Comparison of ENCODE assay signal across 8 cellular contexts in the genomic region with DNA sequence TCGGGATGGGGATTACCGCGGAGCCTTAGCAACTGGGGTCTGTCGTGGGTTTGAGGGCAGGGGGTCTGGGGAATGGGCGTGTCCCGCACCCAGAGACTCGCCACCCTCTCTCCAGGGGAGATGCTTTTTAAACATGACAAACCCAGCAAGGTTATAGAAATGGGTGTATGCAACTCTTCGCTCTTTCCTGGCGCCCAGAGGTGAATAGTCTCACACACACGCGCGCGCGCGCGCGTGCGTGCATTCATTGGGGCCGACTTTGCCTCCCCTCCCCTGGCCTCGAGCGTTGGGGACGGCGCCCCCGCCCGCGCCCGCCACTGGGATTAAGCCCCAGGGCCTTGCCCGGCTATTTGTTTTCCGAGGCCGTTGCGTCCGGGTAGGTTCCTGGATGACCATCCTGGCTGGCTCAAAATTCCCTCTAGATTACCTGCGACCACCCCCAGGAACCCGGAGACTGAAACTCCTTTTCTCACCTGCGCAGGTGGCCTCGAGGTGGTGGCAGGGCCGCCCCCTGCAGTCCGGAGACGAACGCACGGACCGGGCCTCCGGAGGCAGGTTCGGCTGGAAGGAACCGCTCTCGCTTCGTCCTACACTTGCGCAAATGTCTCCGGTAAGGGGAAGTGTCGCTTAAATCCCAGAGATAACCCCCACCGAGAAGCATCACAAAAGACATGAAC. TPM values are rescaled to one million over a fixed set of nuclear protein-coding genes. Genes with fewer than 3 reads are reported as not detected.
DNase-seq lines count a peak whose midpoint lies in the region; ATAC-seq and TF ChIP-seq lines count a peak whose summit lies in the region.

No MANE protein-coding gene starts in this region.

- WGBS in upper lobe of left lung, 2 donors, result 5 to 21% methylated on average over 16 to 51 of the region's 51 CpGs

- intact Hi-C loops in dendritic cell treated with granulocyte-macrophage colony-stimulating factor and Interleukin-4, amounts not matched to agents 40 ng/mL and 50 ng/mL, for 4 days (cut with micrococcal nuclease), result loop anchor here (5.0 kb wide), 1 partner anchor 71 kb away; a partner anchor contains a TSS

- peaks cover 49% of the 10 kb centered on the region for H3K4me1 Mint-ChIP-seq in dendritic cell treated with granulocyte-macrophage colony-stimulating factor and Interleukin-4, amounts not matched to agents 40 ng/mL and 50 ng/mL, for 4 days (ENCODE audit: low read depth)
- peaks cover 18% of the 10 kb centered on the region for H3K4me1 Mint-ChIP-seq in memory B cell

- no peak overlapping the region; the same call in 1 of the 2 replicates for H3K27ac ChIP-seq in WERI-Rb-1
- H3K27ac ChIP-seq in upper lobe of left lung, result peak overlapping the region; percentile 66 to 88 (median 77)

- no peaks in the 10 kb centered on the region for H3K27me3 Mint-ChIP-seq in dendritic cell treated with granulocyte-macrophage colony-stimulating factor and Interleukin-4, amounts not matched to agents 40 ng/mL and 50 ng/mL, for 4 days
- H3K27me3 Mint-ChIP-seq in memory B cell, result no peaks in the 10 kb centered on the region

- peak overlapping the region; percentile 60 for H3K4me3 ChIP-seq in BE2C (ENCODE audit: low read depth, low read length)
- H3K4me3 ChIP-seq in WERI-Rb-1 (ENCODE audit: low read depth, low read length), result peak overlapping the region; percentile 77
- peak overlapping the region; percentile 55 to 91 (median 84) for H3K4me3 ChIP-seq in upper lobe of left lung

- peaks cover 15% of the 10 kb centered on the region for H3K36me3 Mint-ChIP-seq in dendritic cell treated with granulocyte-macrophage colony-stimulating factor and Interleukin-4, amounts not matched to agents 40 ng/mL and 50 ng/mL, for 4 days (ENCODE audit: low read depth)
- H3K36me3 Mint-ChIP-seq in memory B cell, result peaks cover 7% of the 10 kb centered on the region

- peak overlapping the region; percentile 78 for H3K27ac Mint-ChIP-seq in dendritic cell treated with granulocyte-macrophage colony-stimulating factor and Interleukin-4, amounts not matched to agents 40 ng/mL and 50 ng/mL, for 4 days
- peak overlapping the region; percentile 83 for H3K27ac Mint-ChIP-seq in memory B cell

- TF ChIP-seq POLR2A in upper lobe of left lung (IDR thresholded peaks at IDR 0.05), result peak in 1 of 4 donors; percentile 9

- TF ChIP-seq EP300 in Ishikawa (IDR thresholded peaks at IDR 0.05; ENCODE audit: borderline replicate concordance) (no peak), upper lobe of left lung (IDR thresholded peaks at IDR 0.05) (no peak)

- no peak for TF ChIP-seq CTCF in BE2C (IDR thresholded peaks at IDR 0.05; ENCODE audit: low read depth, low read length)
- peak; percentile 55 for TF ChIP-seq CTCF in WERI-Rb-1 (IDR thresholded peaks at IDR 0.05; ENCODE audit: low read depth, low read length)
- peak in 4 of 6 experiments; percentile 8 to 35 (median 27) for TF ChIP-seq CTCF in upper lobe of left lung (IDR thresholded peaks at IDR 0.05)

- H3K27me3 ChIP-seq in BE2C (peaks cover 40% of the 10 kb centered on the region), WERI-Rb-1 (ENCODE audit: insufficient read depth, low read depth, severe bottlenecking) (no peaks in the 10 kb centered on the region), upper lobe of left lung (no peaks in the 10 kb centered on the region)

- no peaks in the 10 kb centered on the region for H3K9me3 Mint-ChIP-seq in dendritic cell treated with granulocyte-macrophage colony-stimulating factor and Interleukin-4, amounts not matched to agents 40 ng/mL and 50 ng/mL, for 4 days
- H3K9me3 Mint-ChIP-seq in memory B cell, result no peaks in the 10 kb centered on the region

- peak; percentile 18 for ATAC-seq in GM19395 (IDR thresholded peaks at IDR 0.05; ENCODE audit: unreplicated experiment)
- peak; percentile 47 for ATAC-seq in memory B cell (ENCODE audit: low read depth)
- peak; percentile 44 to 50 for ATAC-seq in upper lobe of left lung (ENCODE audit: low FRiP score in 2 of 2)

- no peaks in the 10 kb centered on the region for H3K36me3 ChIP-seq in BE2C
- no peaks in the 10 kb centered on the region; the same call in 1 of the 2 replicates for H3K36me3 ChIP-seq in WERI-Rb-1
- H3K36me3 ChIP-seq in upper lobe of left lung, result no peaks in the 10 kb centered on the region

- no peak for TF ChIP-seq RAD21 in Ishikawa (IDR thresholded peaks at IDR 0.05; ENCODE audit: low read depth)

- H3K4me3 Mint-ChIP-seq in dendritic cell treated with granulocyte-macrophage colony-stimulating factor and Interleukin-4, amounts not matched to agents 40 ng/mL and 50 ng/mL, for 4 days, result peak overlapping the region; percentile 85
- peak overlapping the region; percentile 91 for H3K4me3 Mint-ChIP-seq in memory B cell

- H3K4me1 ChIP-seq in BE2C, result no peaks in the 10 kb centered on the region
- peaks cover 3 to 29% (median 12%) of the 10 kb centered on the region in 4 donors for H3K4me1 ChIP-seq in upper lobe of left lung

- H3K9me3 ChIP-seq in BE2C (no peaks in the 10 kb centered on the region), WERI-Rb-1 (ENCODE audit: severe bottlenecking) (no peaks in the 10 kb centered on the region), upper lobe of left lung (no peaks in the 10 kb centered on the region)

- DNase-seq in BE2C (peak; percentile 15), WERI-Rb-1 (peak; percentile 52), memory B cell (ENCODE audit: low spot score in 2 of 2) (peak; percentile 30 to 53), upper lobe of left lung (peak; percentile 79 to 91), hepatic stellate cell (ENCODE audit: low spot score) (no peak)

TF ChIP-seq in Ishikawa, 13 proteins besides CTCF, POLR2A, EP300 and RAD21:
- peak; percentile 34; the same call in 1 of the 2 replicates for TF ChIP-seq ZBTB7A (IDR thresholded peaks at IDR 0.05; ENCODE audit: low read depth)
- no peak for TF ChIP-seq YY1 (IDR thresholded peaks at IDR 0.05; ENCODE audit: low read depth)

RNA-seq across cellular contexts. Expression of a gene that starts 0.8 kb away (rescaled TPM):
- polyA plus RNA-seq in BE2C (2012; ENCODE audit: insufficient read depth, insufficient read length, low read depth), result not detected
- 10 to 100 TPM; 11.5 to 49.7 (median 34.1) TPM for total RNA-seq in upper lobe of left lung
